9 cellular contexts compared by ENCODE assay signal in genomic region chr12:124125472-124125871, GRCh38.
DNase-seq lines count a peak whose midpoint lies in the region; ATAC-seq, FAIRE-seq and TF ChIP-seq lines count a peak whose summit lies in the region.
"Had no signal": no experiment of that assay in that cellular context is flagged by ENCODE, and none has a peak within 500 bp of the region (broad histone marks: within the 10 kb centered on the region; RNA-seq: fewer than 3 reads in every experiment).

No MANE protein-coding gene starts in this region.

- dilution Hi-C loops in mammary epithelial cell (cut with HindIII; ENCODE audit: low sequenced_read_pairs): no loop called here

- H3K36me3 ChIP-seq in mammary epithelial cell (ENCODE audit: insufficient read depth, low read length) (no peaks in the 10 kb centered on the region), psoas muscle (ENCODE audit: insufficient read depth in 1 of 2, low read depth in 1 of 2) (no peaks in the 10 kb centered on the region), Karpas-422 (ENCODE audit: insufficient read depth, low read length) (no peaks in the 10 kb centered on the region)

- CTCF ChIA-PET in mammary epithelial cell (lab: Charles Lee; ENCODE audit: low non-redundant PET): interaction anchor here (0.5 kb wide), 1 partner anchor 97 kb away, joined by 4 read pairs; no protein-coding TSS in a partner anchor

- no peak for TF ChIP-seq CTCF in mammary epithelial cell (conservative IDR thresholded peaks at IDR 0.05 in 1 of 2, IDR thresholded peaks at IDR 0.05 in 1 of 2; ENCODE audit: extremely low read depth in 1 of 2, insufficient read depth in 1 of 2, low read depth in 1 of 2, low read length in 2 of 2)
- TF ChIP-seq CTCF in psoas muscle (IDR thresholded peaks at IDR 0.05): no peak

- H3K27me3 ChIP-seq in mammary epithelial cell (ENCODE audit: insufficient read depth, low read length) (no peaks in the 10 kb centered on the region), psoas muscle (ENCODE audit: insufficient read depth in 3 of 3, low read length in 2 of 3) (no peaks in the 10 kb centered on the region), Karpas-422 (ENCODE audit: low read length) (no peaks in the 10 kb centered on the region)

- no peaks in the 10 kb centered on the region for H3K9me2 ChIP-seq in Karpas-422 (replicated peaks; ENCODE audit: insufficient read depth, low read length)

- H3K4me1 ChIP-seq in mammary epithelial cell (ENCODE audit: insufficient read depth, low read length) (peaks cover 12% of the 10 kb centered on the region), psoas muscle (no peaks in the 10 kb centered on the region), Karpas-422 (ENCODE audit: low read length) (no peaks in the 10 kb centered on the region)

- H3K27ac ChIP-seq in mammary epithelial cell (ENCODE audit: insufficient read depth, low read depth, low read length) (no peak overlapping the region), psoas muscle (no peak overlapping the region), Karpas-422 (ENCODE audit: low read length) (no peak overlapping the region)

- H3K4me2 ChIP-seq in mammary epithelial cell (ENCODE audit: insufficient read depth, low read depth, low read length) (peak overlapping the region; percentile 38), Karpas-422 (ENCODE audit: low read depth, low read length, poor library complexity, severe bottlenecking) (no peak overlapping the region)

- peak; percentile 21 for DNase-seq in KG1 (lab: John Stamatoyannopoulos, UW)
- DNase-seq in mammary epithelial cell: peak; percentile 76
- DNase-seq in activated CD4-positive, CD25-positive, alpha-beta regulatory T cell (lab: John Stamatoyannopoulos, UW): no peak
- no peak for DNase-seq in psoas muscle
- DNase-seq in RCC 7860 (ENCODE audit: low spot score): no peak
- DNase-seq in Karpas-422: no peak
- DNase-seq: GF-D8 had no signal

- H3K79me2 ChIP-seq in mammary epithelial cell (ENCODE audit: insufficient read depth, low read length) (no peaks in the 10 kb centered on the region), Karpas-422 (ENCODE audit: low read length) (no peaks in the 10 kb centered on the region)

- H3K9ac ChIP-seq in mammary epithelial cell (ENCODE audit: insufficient read depth, low read length): no peak overlapping the region
- H3K9ac ChIP-seq in Karpas-422 (ENCODE audit: low read length): no peak overlapping the region

- 18% methylated on average over 6 of the region's 7 CpGs for WGBS in mammary epithelial cell (ENCODE audit: low coverage, missing lambda C conversion rate)
- 76 to 84% (median 76%) methylated on average over 7 of the region's 7 CpGs for WGBS in psoas muscle, 3 donors

- H2AFZ ChIP-seq in mammary epithelial cell (ENCODE audit: low read depth, low read length) (peak overlapping the region; percentile 69), Karpas-422 (ENCODE audit: low read length) (no peak overlapping the region)

- FAIRE-seq in RCC 7860 (lab: Jason Lieb, UNC): no peak

- H3K9me3 ChIP-seq in mammary epithelial cell (replicated peaks; ENCODE audit: insufficient read depth, low read length): no peaks in the 10 kb centered on the region
- no peaks in the 10 kb centered on the region for H3K9me3 ChIP-seq in psoas muscle
- no peaks in the 10 kb centered on the region for H3K9me3 ChIP-seq in Karpas-422 (ENCODE audit: low read length)

- ATAC-seq in GM18520 (IDR thresholded peaks at IDR 0.05; ENCODE audit: unreplicated experiment) (peak; percentile 75), GM21737 (IDR thresholded peaks at IDR 0.05; ENCODE audit: unreplicated experiment) (peak; percentile 88), psoas muscle (no peak)

- intact Hi-C loops in mammary epithelial cell (cut with micrococcal nuclease) (no loop called here), psoas muscle (cut with DNase I) (no loop called here)

- H4K20me1 ChIP-seq in mammary epithelial cell (ENCODE audit: insufficient read depth, low read length) (no peaks in the 10 kb centered on the region), Karpas-422 (ENCODE audit: insufficient read depth, low read depth, low read length) (no peaks in the 10 kb centered on the region)

- H3K4me3 ChIP-seq in mammary epithelial cell (replicated peaks in 1 of 3; ENCODE audit: insufficient read depth in 1 of 3, low read depth in 2 of 3, low read length in 3 of 3): no peak overlapping the region
- no peak overlapping the region for H3K4me3 ChIP-seq in psoas muscle
- no peak overlapping the region for H3K4me3 ChIP-seq in Karpas-422 (ENCODE audit: low read length)

- in situ Hi-C loops in mammary epithelial cell (cut with MboI; ENCODE audit: low sequenced_read_pairs in 2 of 2): no loop called here

- BruUV-seq in mammary epithelial cell (replicated peaks; lab: Mats Ljungman, UMichigan): no TSS peak

Comparison
In these comparisons a context has a peak if more than half of its experiments do, and no peak if none do; other contexts are left out.
1. ATAC-seq: peak in GM18520 (single experiment) and GM21737 (single experiment); none in psoas muscle (0 of 4).
2. DNase-seq: peak in KG1 (single experiment) and mammary epithelial cell (single experiment); none in activated CD4-positive, CD25-positive, alpha-beta regulatory T cell (0 of 4), psoas muscle (0 of 2), RCC 7860 (single experiment) and Karpas-422 (single experiment).